Comparison of ENCODE assay signal across 25 cellular contexts in genomic region chr5:119991645-119992044, GRCh38.
"Had no signal": no experiment of that assay in that cellular context is flagged by ENCODE, and none has a peak within 500 bp of the region (broad histone marks: within the 10 kb centered on the region; RNA-seq: fewer than 3 reads in every experiment).

No MANE protein-coding gene starts in this region.

- DNase-seq: hypothalamus; immature natural killer cell; kidney; left colon; left lung; lower lobe of right lung; mesendoderm; naive thymus-derived CD4-positive, alpha-beta T cell; nephron progenitor cell; ovary; right lobe of liver; stimulated activated CD4-positive, alpha-beta T cell treated with anti-CD3 and anti-CD28 coated beads, Interleukin-1b, Interleukin-23, amount 100 ng/mL, for 48 hours; stimulated activated CD4-positive, alpha-beta T cell treated with anti-CD3 and anti-CD28 coated beads, Interleukin-2, amount 100 ng/mL, for 48 hours; stimulated activated CD4-positive, alpha-beta T cell treated with anti-CD3 and anti-CD28 coated beads, Interleukin-4, amount 100 ng/mL, for 4 hours; stimulated activated CD8-positive, alpha-beta memory T cell treated with anti-CD3 and anti-CD28 coated beads, Interleukin-4, amount 100 ng/mL, for 48 hours; stimulated activated naive CD4-positive, alpha-beta T cell treated with Interleukin-2 at 50 U/mL for 16 hours; stimulated activated naive CD8-positive, alpha-beta T cell treated with anti-CD3 and anti-CD28 coated beads, Interleukin-15, amount 100 ng/mL, for 72 hours; substantia nigra; upper lobe of left lung had no signal

- H3K9me3 ChIP-seq: ovary, right lobe of liver had no signal

- H3K27ac ChIP-seq: left lung, lower lobe of right lung, neural progenitor cell, ovary, right atrium auricular region, right lobe of liver, tibial nerve, upper lobe of left lung, vagina had no signal

- H2AFZ ChIP-seq: neural progenitor cell had no signal

- H3K27me3 ChIP-seq: left lung, neural progenitor cell, ovary, right atrium auricular region, right lobe of liver, tibial nerve, upper lobe of left lung, vagina had no signal

- H3K4me1 ChIP-seq: left lung, lower lobe of right lung, neural progenitor cell, right atrium auricular region, right lobe of liver, tibial nerve, upper lobe of left lung, vagina had no signal

- H3K4me3 ChIP-seq: left lung, lower lobe of right lung, neural progenitor cell, ovary, right atrium auricular region, right lobe of liver, smooth muscle cell, tibial nerve, upper lobe of left lung, vagina had no signal

- H3K36me3 ChIP-seq: left lung, lower lobe of right lung, neural progenitor cell, ovary, right atrium auricular region, right lobe of liver, tibial nerve, upper lobe of left lung, vagina had no signal

- FAIRE-seq: islet of Langerhans, kidney had no signal

- H3K9ac ChIP-seq: neural progenitor cell had no signal

- H3K4me2 ChIP-seq: neural progenitor cell, smooth muscle cell had no signal
